In the genomic region with DNA sequence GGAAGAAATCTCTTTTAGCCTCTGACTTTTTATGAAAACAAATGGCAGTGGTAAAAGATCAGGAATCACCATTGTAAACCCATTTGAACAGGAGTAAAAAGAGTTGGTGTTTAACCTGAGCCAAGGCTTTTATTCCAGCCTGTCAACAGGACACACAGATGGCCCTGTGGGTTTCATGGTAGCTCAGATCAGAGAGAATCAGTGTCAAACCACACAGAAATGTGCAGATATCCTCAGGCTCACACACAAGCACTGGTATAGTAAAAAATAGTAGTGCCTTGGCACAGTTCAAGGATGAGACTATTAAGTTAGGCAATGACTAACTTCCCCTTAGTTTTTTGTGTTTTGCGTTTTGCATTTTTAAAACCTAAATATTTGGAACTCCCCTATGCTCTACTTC, we compare ENCODE assay signal across 21 cellular contexts.
"Had no signal": no experiment of that assay in that cellular context is flagged by ENCODE, and none has a peak within 500 bp of the region (broad histone marks: within the 10 kb centered on the region; RNA-seq: fewer than 3 reads in every experiment).

No MANE protein-coding gene starts in this region.

- H3K4me1 ChIP-seq: left lung, lower lobe of right lung, spleen, suprapubic skin, tibial artery, upper lobe of right lung had no signal

- H3K4me3 ChIP-seq: cardiac muscle cell, left lung, lower lobe of right lung, spleen, suprapubic skin, tibial artery, upper lobe of right lung had no signal

- H3K36me3 ChIP-seq: cardiac muscle cell, left lung, lower lobe of right lung, spleen, suprapubic skin, tibial artery, upper lobe of right lung had no signal

- H3K27ac ChIP-seq: cardiac muscle cell, left lung, lower lobe of right lung, spleen, suprapubic skin, tibial artery, upper lobe of right lung had no signal

- H3K4me1 Mint-ChIP-seq: activated CD4-positive, alpha-beta T cell treated with anti-CD3 and anti-CD28 coated beads for 36 hours; brain; natural killer cell had no signal

- FAIRE-seq: endothelial cell of umbilical vein, islet of Langerhans had no signal

- H3K27me3 Mint-ChIP-seq: activated CD4-positive, alpha-beta T cell treated with anti-CD3 and anti-CD28 coated beads for 36 hours; activated naive CD8-positive, alpha-beta T cell had no signal

- H3K36me3 Mint-ChIP-seq: brain had no signal

- H3K4me3 Mint-ChIP-seq: activated CD4-positive, alpha-beta T cell treated with anti-CD3 and anti-CD28 coated beads for 36 hours; activated naive CD8-positive, alpha-beta T cell; brain; natural killer cell had no signal

- H3K27me3 ChIP-seq: cardiac muscle cell, left lung, spleen, suprapubic skin, tibial artery, upper lobe of right lung had no signal

- H3K27ac Mint-ChIP-seq: activated CD4-positive, alpha-beta T cell treated with anti-CD3 and anti-CD28 coated beads for 36 hours; activated naive CD8-positive, alpha-beta T cell; brain; natural killer cell had no signal

- DNase-seq: activated CD4-positive, alpha-beta T cell treated with anti-CD3 and anti-CD28 coated beads for 36 hours; activated CD4-positive, CD25-positive, alpha-beta regulatory T cell; activated effector memory CD4-positive, alpha-beta T cell treated with Interleukin-2 at 50 U/mL for 16 hours; activated naive CD4-positive, alpha-beta T cell treated with Interleukin-2 at 50 U/mL for 16 hours; anterior cingulate cortex; foreskin fibroblast; left lung; lower lobe of right lung; natural killer cell; posterior cingulate gyrus; right cardiac atrium; spleen; stimulated activated naive CD4-positive, alpha-beta T cell; tibial artery; upper lobe of right lung had no signal

- ATAC-seq: activated CD4-positive, alpha-beta T cell treated with anti-CD3 and anti-CD28 coated beads for 36 hours; left lung; lower lobe of right lung; natural killer cell; right cardiac atrium; upper lobe of right lung had no signal

- H3K9me3 ChIP-seq: suprapubic skin, tibial artery, upper lobe of right lung had no signal
